Comparison of ENCODE assay signal across 38 cellular contexts in genomic region chr18:50262977-50263376, GRCh38. TPM values are rescaled to one million over a fixed set of nuclear protein-coding genes. Genes with fewer than 3 reads are reported as not detected.
"Had no signal": no experiment of that assay in that cellular context is flagged by ENCODE, and none has a peak within 500 bp of the region (broad histone marks: within the 10 kb centered on the region; RNA-seq: fewer than 3 reads in every experiment).

No MANE protein-coding gene starts in this region.

- H3K36me3 ChIP-seq: adrenal gland, ascending aorta, brain microvascular endothelial cell, breast epithelium, cardiac muscle cell had no signal

- H3K27ac ChIP-seq: adrenal gland, ascending aorta, body of pancreas, brain microvascular endothelial cell, breast epithelium, cardiac muscle cell had no signal

- H3K27me3 ChIP-seq: adrenal gland, ascending aorta, body of pancreas, brain microvascular endothelial cell, breast epithelium, cardiac muscle cell had no signal

- H3K9me3 ChIP-seq: adrenal gland, ascending aorta, body of pancreas, breast epithelium had no signal

- H3K4me1 ChIP-seq: ascending aorta had no signal

- ATAC-seq: activated naive CD4-positive, alpha-beta T cell treated with anti-CD3 and anti-CD28 coated beads, Interleukin-2, amount 50 U/mL, for 72 hours; activated naive CD8-positive, alpha-beta T cell treated with anti-CD3 and anti-CD28 coated beads, Interleukin-2, amount 50 U/mL, for 24 hours; activated T-cell treated with anti-CD3 and anti-CD28 coated beads, Interleukin-2, amount 50 U/mL, for 4 hours; activated T-helper 17 cell treated with anti-CD3 and anti-CD28 coated beads, Interleukin-2, amount 50 U/mL, for 72 hours; body of pancreas had no signal

- H3K9me3 Mint-ChIP-seq: activated naive CD4-positive, alpha-beta T cell treated with anti-CD3 and anti-CD28 coated beads for 36 hours; activated naive CD4-positive, alpha-beta T cell treated with anti-CD3 and anti-CD28 coated beads, Interleukin-2, amount 10 ng/mL, durations not matched to agents 7 days and 5 days; activated naive CD4-positive, alpha-beta T cell treated with anti-CD3 and anti-CD28 coated beads, Interleukin-2, amount 50 U/mL, for 24 hours; activated naive CD4-positive, alpha-beta T cell treated with anti-CD3 and anti-CD28 coated beads, Interleukin-2, amount 50 U/mL, for 72 hours; activated naive CD8-positive, alpha-beta T cell treated with anti-CD3 and anti-CD28 coated beads for 36 hours; activated naive CD8-positive, alpha-beta T cell treated with anti-CD3 and anti-CD28 coated beads, Interleukin-2, amount 10 ng/mL, durations not matched to agents 7 days and 5 days; activated naive CD8-positive, alpha-beta T cell treated with anti-CD3 and anti-CD28 coated beads, Interleukin-2, amount 50 U/mL, for 24 hours; activated T-cell treated with anti-CD3 and anti-CD28 coated beads, Interleukin-2, amount 50 U/mL, for 24 hours; activated T-cell treated with anti-CD3 and anti-CD28 coated beads, Interleukin-2, amount 50 U/mL, for 4 hours; activated T-helper 1 cell treated with anti-CD3 and anti-CD28 coated beads, Interleukin-12 subunit alpha, Interleukin-12 subunit beta, Interleukin-2, Interleukin-4 antibody, amounts not matched to agents 30 ng/mL and 10 ng/mL and 1 ng/mL, durations not matched to agents 14 hours and 24 hours and 36 hours; activated T-helper 17 cell treated with anti-CD3 and anti-CD28 coated beads, Interleukin-2, amount 50 U/mL, for 72 hours; central memory CD8-positive, alpha-beta T cell had no signal

- FAIRE-seq: astrocyte, bronchial epithelial cell had no signal

- H3K27me3 Mint-ChIP-seq: activated naive CD4-positive, alpha-beta T cell treated with anti-CD3 and anti-CD28 coated beads, Interleukin-2, amount 50 U/mL, for 24 hours; activated naive CD8-positive, alpha-beta T cell treated with anti-CD3 and anti-CD28 coated beads for 36 hours; activated naive CD8-positive, alpha-beta T cell treated with anti-CD3 and anti-CD28 coated beads, Interleukin-2, amount 50 U/mL, for 24 hours; activated T-cell treated with anti-CD3 and anti-CD28 coated beads, Interleukin-2, amount 50 U/mL, for 24 hours; central memory CD8-positive, alpha-beta T cell had no signal

- H3K4me3 Mint-ChIP-seq: activated naive CD4-positive, alpha-beta T cell treated with anti-CD3 and anti-CD28 coated beads for 36 hours; activated naive CD4-positive, alpha-beta T cell treated with anti-CD3 and anti-CD28 coated beads, Interleukin-2, amount 10 ng/mL, durations not matched to agents 7 days and 5 days; activated naive CD4-positive, alpha-beta T cell treated with anti-CD3 and anti-CD28 coated beads, Interleukin-2, amount 50 U/mL, for 24 hours; activated naive CD8-positive, alpha-beta T cell; activated naive CD8-positive, alpha-beta T cell treated with anti-CD3 and anti-CD28 coated beads for 36 hours; activated naive CD8-positive, alpha-beta T cell treated with anti-CD3 and anti-CD28 coated beads, Interleukin-2, amount 10 ng/mL, durations not matched to agents 7 days and 5 days; activated naive CD8-positive, alpha-beta T cell treated with anti-CD3 and anti-CD28 coated beads, Interleukin-2, amount 50 U/mL, for 24 hours; activated T-cell treated with anti-CD3 and anti-CD28 coated beads, Interleukin-2, amount 50 U/mL, for 24 hours; activated T-cell treated with anti-CD3 and anti-CD28 coated beads, Interleukin-2, amount 50 U/mL, for 4 hours; activated T-helper 1 cell treated with anti-CD3 and anti-CD28 coated beads, Interleukin-12 subunit alpha, Interleukin-12 subunit beta, Interleukin-2, Interleukin-4 antibody, amounts not matched to agents 30 ng/mL and 10 ng/mL and 1 ng/mL, durations not matched to agents 14 hours and 24 hours and 36 hours; activated T-helper 17 cell treated with anti-CD3 and anti-CD28 coated beads, Interleukin-2, amount 50 U/mL, for 72 hours; central memory CD8-positive, alpha-beta T cell had no signal

- H3K4me3 ChIP-seq: adrenal gland, ascending aorta, body of pancreas, breast epithelium, cardiac muscle cell had no signal

- DNase-seq: activated effector memory CD4-positive, alpha-beta T cell treated with anti-CD3 and anti-CD28 coated beads, Interleukin-2, amount 50 U/mL, for 16 hours; activated effector memory CD4-positive, alpha-beta T cell treated with Interleukin-2 at 50 U/mL for 16 hours; activated gamma-delta T cell; activated gamma-delta T cell treated with Interleukin-2 at 50 U/mL for 16 hours; activated naive CD4-positive, alpha-beta T cell; activated naive CD4-positive, alpha-beta T cell treated with anti-CD3 and anti-CD28 coated beads for 36 hours; activated naive CD4-positive, alpha-beta T cell treated with anti-CD3 and anti-CD28 coated beads, Interleukin-2, amount 10 ng/mL, durations not matched to agents 7 days and 5 days; activated naive CD4-positive, alpha-beta T cell treated with anti-CD3 and anti-CD28 coated beads, Interleukin-2, amount 50 U/mL, for 16 hours; activated naive CD4-positive, alpha-beta T cell treated with Interleukin-2 at 50 U/mL for 16 hours; activated naive CD8-positive, alpha-beta T cell treated with anti-CD3 and anti-CD28 coated beads for 36 hours; activated naive CD8-positive, alpha-beta T cell treated with anti-CD3 and anti-CD28 coated beads, Interleukin-2, amount 10 ng/mL, durations not matched to agents 7 days and 5 days; activated naive CD8-positive, alpha-beta T cell treated with anti-CD3 and anti-CD28 coated beads, Interleukin-2, amount 50 U/mL, for 24 hours; activated T-cell treated with anti-CD3 and anti-CD28 coated beads, Interleukin-2, amount 50 U/mL, for 1 hour; activated T-cell treated with anti-CD3 and anti-CD28 coated beads, Interleukin-2, amount 50 U/mL, for 24 hours; activated T-cell treated with anti-CD3 and anti-CD28 coated beads, Interleukin-2, amount 50 U/mL, for 4 hours; activated T-cell treated with anti-CD3 and anti-CD28 coated beads, Interleukin-2, amount 50 U/mL, for 48 hours; adrenal gland; amniotic stem cell; amygdala; anterior cingulate cortex; aorta; body of pancreas; brain microvascular endothelial cell; caudate nucleus; central memory CD4-positive, alpha-beta T cell; cerebellar nuclear complex had no signal

- H3K36me3 Mint-ChIP-seq: activated naive CD4-positive, alpha-beta T cell treated with anti-CD3 and anti-CD28 coated beads, Interleukin-2, amount 50 U/mL, for 24 hours; activated naive CD4-positive, alpha-beta T cell treated with anti-CD3 and anti-CD28 coated beads, Interleukin-2, amount 50 U/mL, for 72 hours; activated naive CD8-positive, alpha-beta T cell; activated naive CD8-positive, alpha-beta T cell treated with anti-CD3 and anti-CD28 coated beads, Interleukin-2, amount 10 ng/mL, durations not matched to agents 7 days and 5 days had no signal

- H3K27ac Mint-ChIP-seq: activated naive CD4-positive, alpha-beta T cell treated with anti-CD3 and anti-CD28 coated beads for 36 hours; activated naive CD4-positive, alpha-beta T cell treated with anti-CD3 and anti-CD28 coated beads, Interleukin-2, amount 10 ng/mL, durations not matched to agents 7 days and 5 days; activated naive CD4-positive, alpha-beta T cell treated with anti-CD3 and anti-CD28 coated beads, Interleukin-2, amount 50 U/mL, for 24 hours; activated naive CD4-positive, alpha-beta T cell treated with anti-CD3 and anti-CD28 coated beads, Interleukin-2, amount 50 U/mL, for 72 hours; activated naive CD8-positive, alpha-beta T cell; activated naive CD8-positive, alpha-beta T cell treated with anti-CD3 and anti-CD28 coated beads for 36 hours; activated naive CD8-positive, alpha-beta T cell treated with anti-CD3 and anti-CD28 coated beads, Interleukin-2, amount 10 ng/mL, durations not matched to agents 7 days and 5 days; activated naive CD8-positive, alpha-beta T cell treated with anti-CD3 and anti-CD28 coated beads, Interleukin-2, amount 50 U/mL, for 24 hours; activated T-cell treated with anti-CD3 and anti-CD28 coated beads, Interleukin-2, amount 50 U/mL, for 24 hours; activated T-helper 1 cell treated with anti-CD3 and anti-CD28 coated beads, Interleukin-12 subunit alpha, Interleukin-12 subunit beta, Interleukin-2, Interleukin-4 antibody, amounts not matched to agents 30 ng/mL and 10 ng/mL and 1 ng/mL, durations not matched to agents 14 hours and 24 hours and 36 hours; activated T-helper 17 cell treated with anti-CD3 and anti-CD28 coated beads, Interleukin-2, amount 50 U/mL, for 72 hours; activated T-helper 2 cell treated with anti-CD3 and anti-CD28 coated beads, Interferon-gamma antibody, Interleukin-2, Interleukin-4, amounts not matched to agents 10 μg/mL and 5 μg/mL and 100 μg/mL, durations not matched to agents 14 hours and 24 hours and 36 hours had no signal

RNA-seq across cellular contexts. Expression of gene CFAP53, which starts 3.3 kb away (rescaled TPM):
- total RNA-seq: ascending aorta had no signal
